Comparison of ENCODE assay signal across 8 cellular contexts in genomic region chr19:15448778-15449619, GRCh38. TPM values are rescaled to one million over a fixed set of nuclear protein-coding genes. Genes with fewer than 3 reads are reported as not detected.
DNase-seq lines count a peak whose midpoint lies in the region; ATAC-seq, FAIRE-seq and TF ChIP-seq lines count a peak whose summit lies in the region.

No MANE protein-coding gene starts in this region.

- H3K27ac ChIP-seq in BLaER1 (peak overlapping the region; percentile 66), stomach (peak overlapping the region; percentile 37 to 89 (median 74))

- H3K9ac ChIP-seq in BLaER1 (peak overlapping the region; percentile 67), iPS-15b (ENCODE audit: low read depth, low read length) (no peak overlapping the region)

- intact Hi-C loops in stomach (cut with DNase I; ENCODE audit: low total_unique reads), result no loop called here

- CTCF ChIA-PET in WTC11 (lab: Charles Lee), result interaction anchor here (1.5 kb wide), 1 partner anchor 29 kb away, joined by 4 read pairs; no protein-coding TSS in a partner anchor

- H3K36me3 ChIP-seq in BLaER1 (peaks cover 14% of the 10 kb centered on the region; the same call in 1 of the 2 replicates), iPS-15b (ENCODE audit: control insufficient read depth, insufficient read depth, low read length) (no peaks in the 10 kb centered on the region), stomach (peaks cover 0 to 36% (median 13%) of the 10 kb centered on the region in 4 donors)

- POLR2A ChIA-PET in WTC11 (lab: Charles Lee), result interaction anchor here (0.6 kb wide), 1 partner anchor 106 kb away, joined by 6 read pairs; no protein-coding TSS in a partner anchor

- H3K4me3 Mint-ChIP-seq in WTC11, result peak overlapping the region; percentile 75

- H3K27ac Mint-ChIP-seq in WTC11, result no peak overlapping the region

- H3K9me3 Mint-ChIP-seq in WTC11, result no peaks in the 10 kb centered on the region

- peaks cover 35% of the 10 kb centered on the region for H3K27me3 Mint-ChIP-seq in WTC11 (ENCODE audit: low read depth)

- H3K4me3 ChIP-seq in BLaER1 (peak overlapping the region; percentile 71), iPS-15b (ENCODE audit: low read depth, low read length) (peak overlapping the region; percentile 58), stomach (peak overlapping the region; percentile 69 to 83 (median 74))

- no peaks in the 10 kb centered on the region for H3K9me3 ChIP-seq in BLaER1
- no peaks in the 10 kb centered on the region for H3K9me3 ChIP-seq in iPS-15b (ENCODE audit: control insufficient read depth, insufficient read depth, low read length)
- no peaks in the 10 kb centered on the region for H3K9me3 ChIP-seq in stomach

- TF ChIP-seq CTCF in WTC11 (IDR thresholded peaks at IDR 0.05), result no peak
- TF ChIP-seq CTCF in stomach (IDR thresholded peaks at IDR 0.05), result no peak

- ATAC-seq in GM21381 (IDR thresholded peaks at IDR 0.05; ENCODE audit: unreplicated experiment), result peak; percentile 14
- no peak for ATAC-seq in WTC11
- no peak for ATAC-seq in GM18520 (IDR thresholded peaks at IDR 0.05; ENCODE audit: unreplicated experiment)

- TF ChIP-seq POLR2A in stomach (IDR thresholded peaks at IDR 0.05) (no peak), H54 (IDR thresholded peaks at IDR 0.05; ENCODE audit: low read depth, low read length) (no peak)

- 4 to 10% (median 7%) methylated on average over 16 to 43 of the region's 43 CpGs for WGBS in stomach, 5 donors

- no peaks in the 10 kb centered on the region for H4K20me1 ChIP-seq in BLaER1

- FAIRE-seq in H54 (lab: Jason Lieb, UNC) (no peak), GM19239 (lab: Jason Lieb, UNC) (no peak)

- peaks cover 68% of the 10 kb centered on the region for H3K4me1 ChIP-seq in BLaER1
- H3K4me1 ChIP-seq in iPS-15b (ENCODE audit: control insufficient read depth, insufficient read depth, low read length), result peaks cover 6% of the 10 kb centered on the region
- peaks cover 22 to 37% (median 33%) of the 10 kb centered on the region in 4 donors for H3K4me1 ChIP-seq in stomach

- peaks cover 15% of the 10 kb centered on the region for H3K4me1 Mint-ChIP-seq in WTC11

- peak overlapping the region; percentile 98 for H3K4me2 ChIP-seq in BLaER1

- H3K36me3 Mint-ChIP-seq in WTC11, result no peaks in the 10 kb centered on the region

- H3K27me3 ChIP-seq in BLaER1 (no peaks in the 10 kb centered on the region), iPS-15b (ENCODE audit: control insufficient read depth, insufficient read depth, low read length) (peaks cover 8% of the 10 kb centered on the region), stomach (peaks cover 0 to 5% (median 0%) of the 10 kb centered on the region in 3 donors)

- TF ChIP-seq EP300 in stomach (IDR thresholded peaks at IDR 0.05), result no peak

- DNase-seq in WTC11 (ENCODE audit: low spot score) (no peak), stomach (no peak), H54 (ENCODE audit: insufficient read length, low spot score) (no peak), GM19239 (ENCODE audit: insufficient read length, low spot score) (no peak)

TF ChIP-seq in WTC11, 78 proteins besides CTCF, POLR2A, EP300 and RAD21:
- TF ChIP-seq, protein P1, sequence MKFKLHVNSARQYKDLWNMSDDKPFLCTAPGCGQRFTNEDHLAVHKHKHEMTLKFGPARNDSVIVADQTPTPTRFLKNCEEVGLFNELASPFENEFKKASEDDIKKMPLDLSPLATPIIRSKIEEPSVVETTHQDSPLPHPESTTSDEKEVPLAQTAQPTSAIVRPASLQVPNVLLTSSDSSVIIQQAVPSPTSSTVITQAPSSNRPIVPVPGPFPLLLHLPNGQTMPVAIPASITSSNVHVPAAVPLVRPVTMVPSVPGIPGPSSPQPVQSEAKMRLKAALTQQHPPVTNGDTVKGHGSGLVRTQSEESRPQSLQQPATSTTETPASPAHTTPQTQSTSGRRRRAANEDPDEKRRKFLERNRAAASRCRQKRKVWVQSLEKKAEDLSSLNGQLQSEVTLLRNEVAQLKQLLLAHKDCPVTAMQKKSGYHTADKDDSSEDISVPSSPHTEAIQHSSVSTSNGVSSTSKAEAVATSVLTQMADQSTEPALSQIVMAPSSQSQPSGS (CRISPR knock-in tag; IDR thresholded peaks at IDR 0.05; ENCODE audit: borderline replicate concordance, low read depth), result no peak
- TF ChIP-seq, protein P2, sequence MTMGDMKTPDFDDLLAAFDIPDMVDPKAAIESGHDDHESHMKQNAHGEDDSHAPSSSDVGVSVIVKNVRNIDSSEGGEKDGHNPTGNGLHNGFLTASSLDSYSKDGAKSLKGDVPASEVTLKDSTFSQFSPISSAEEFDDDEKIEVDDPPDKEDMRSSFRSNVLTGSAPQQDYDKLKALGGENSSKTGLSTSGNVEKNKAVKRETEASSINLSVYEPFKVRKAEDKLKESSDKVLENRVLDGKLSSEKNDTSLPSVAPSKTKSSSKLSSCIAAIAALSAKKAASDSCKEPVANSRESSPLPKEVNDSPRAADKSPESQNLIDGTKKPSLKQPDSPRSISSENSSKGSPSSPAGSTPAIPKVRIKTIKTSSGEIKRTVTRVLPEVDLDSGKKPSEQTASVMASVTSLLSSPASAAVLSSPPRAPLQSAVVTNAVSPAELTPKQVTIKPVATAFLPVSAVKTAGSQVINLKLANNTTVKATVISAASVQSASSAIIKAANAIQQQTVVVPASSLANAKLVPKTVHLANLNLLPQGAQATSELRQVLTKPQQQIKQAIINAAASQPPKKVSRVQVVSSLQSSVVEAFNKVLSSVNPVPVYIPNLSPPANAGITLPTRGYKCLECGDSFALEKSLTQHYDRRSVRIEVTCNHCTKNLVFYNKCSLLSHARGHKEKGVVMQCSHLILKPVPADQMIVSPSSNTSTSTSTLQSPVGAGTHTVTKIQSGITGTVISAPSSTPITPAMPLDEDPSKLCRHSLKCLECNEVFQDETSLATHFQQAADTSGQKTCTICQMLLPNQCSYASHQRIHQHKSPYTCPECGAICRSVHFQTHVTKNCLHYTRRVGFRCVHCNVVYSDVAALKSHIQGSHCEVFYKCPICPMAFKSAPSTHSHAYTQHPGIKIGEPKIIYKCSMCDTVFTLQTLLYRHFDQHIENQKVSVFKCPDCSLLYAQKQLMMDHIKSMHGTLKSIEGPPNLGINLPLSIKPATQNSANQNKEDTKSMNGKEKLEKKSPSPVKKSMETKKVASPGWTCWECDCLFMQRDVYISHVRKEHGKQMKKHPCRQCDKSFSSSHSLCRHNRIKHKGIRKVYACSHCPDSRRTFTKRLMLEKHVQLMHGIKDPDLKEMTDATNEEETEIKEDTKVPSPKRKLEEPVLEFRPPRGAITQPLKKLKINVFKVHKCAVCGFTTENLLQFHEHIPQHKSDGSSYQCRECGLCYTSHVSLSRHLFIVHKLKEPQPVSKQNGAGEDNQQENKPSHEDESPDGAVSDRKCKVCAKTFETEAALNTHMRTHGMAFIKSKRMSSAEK (CRISPR knock-in tag; IDR thresholded peaks at IDR 0.05; ENCODE audit: borderline replicate concordance), result no peak
- TF ChIP-seq JAZF1 (CRISPR knock-in tag; IDR thresholded peaks at IDR 0.05) (no peak), HMGXB4 (CRISPR knock-in tag; IDR thresholded peaks at IDR 0.05) (no peak), ZNF396 (CRISPR knock-in tag; IDR thresholded peaks at IDR 0.05; ENCODE audit: borderline replicate concordance) (no peak)
- TF ChIP-seq, protein P3, sequence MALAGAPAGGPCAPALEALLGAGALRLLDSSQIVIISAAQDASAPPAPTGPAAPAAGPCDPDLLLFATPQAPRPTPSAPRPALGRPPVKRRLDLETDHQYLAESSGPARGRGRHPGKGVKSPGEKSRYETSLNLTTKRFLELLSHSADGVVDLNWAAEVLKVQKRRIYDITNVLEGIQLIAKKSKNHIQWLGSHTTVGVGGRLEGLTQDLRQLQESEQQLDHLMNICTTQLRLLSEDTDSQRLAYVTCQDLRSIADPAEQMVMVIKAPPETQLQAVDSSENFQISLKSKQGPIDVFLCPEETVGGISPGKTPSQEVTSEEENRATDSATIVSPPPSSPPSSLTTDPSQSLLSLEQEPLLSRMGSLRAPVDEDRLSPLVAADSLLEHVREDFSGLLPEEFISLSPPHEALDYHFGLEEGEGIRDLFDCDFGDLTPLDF (CRISPR knock-in tag; IDR thresholded peaks at IDR 0.05), result no peak
TF ChIP-seq in WTC11: peak in this region for 0.

RNA-seq across cellular contexts. Expression of gene WIZ, which starts 0.8 kb away (rescaled TPM):
- total RNA-seq in WTC11 (2021) (37.6 to 43.9 TPM (median 40.6 TPM) in 3 replicates), stomach (100 to 1,000 TPM in 1 of 5 donors, 10 to 100 TPM in 4; 15.2 to 124 (median 60.3) TPM)
- 10 to 100 TPM; 13.9 to 16.1 (median 14.2) TPM for polyA plus RNA-seq in stomach

RNA-seq across cellular contexts. Expression of gene RASAL3, which starts 15.3 kb away (rescaled TPM):
- total RNA-seq in WTC11 (2021), result 1.2 to 2.3 TPM (median 1.6 TPM) in 3 replicates
- total RNA-seq in stomach, result 10 to 100 TPM in 2 of 5 donors, 1 to 10 TPM in 3; 1.1 to 21.2 (median 7.8) TPM
- polyA plus RNA-seq in stomach, result 1 to 10 TPM; 2.1 to 3.5 (median 2.5) TPM

RNA-seq across cellular contexts. Expression of gene AKAP8L, which starts 30.2 kb away (rescaled TPM):
- total RNA-seq in WTC11 (2021) (184 to 231 TPM (median 184 TPM) in 3 replicates), stomach (100 to 1,000 TPM in 3 of 5 donors, 10 to 100 TPM in 2; 67.8 to 320 (median 120) TPM)
- polyA plus RNA-seq in stomach, result 100 to 1,000 TPM in 1 of 3 donors, 10 to 100 TPM in 2; 73.4 to 106 (median 73.7) TPM

RNA-seq across cellular contexts. Expression of gene PGLYRP2, which starts 30.3 kb away (rescaled TPM):
- total RNA-seq in WTC11 (2021) (not detected in 3 replicates), stomach (not detected)
- polyA plus RNA-seq in stomach, result not detected

RNA-seq across cellular contexts. Expression of gene CYP4F22, which starts 59.3 kb away (rescaled TPM):
- total RNA-seq in WTC11 (2021), result 1.2 to 1.7 TPM (median 1.5 TPM) in 3 replicates
- 10 to 100 TPM in 1 of 5 donors, 1 to 10 TPM in 1, under 1 TPM in 1, not detected in 2; 0.14 to 21.6 (median 1.8) TPM for total RNA-seq in stomach
- 1 to 10 TPM in 1 of 3 donors, under 1 TPM in 2; 0.12 to 1.1 (median 0.35) TPM for polyA plus RNA-seq in stomach
